ENCODE assay signal across 15 cellular contexts in genomic region chr10:26043469-26043868, GRCh38.
DNase-seq lines count a peak whose midpoint lies in the region; ATAC-seq and TF ChIP-seq lines count a peak whose summit lies in the region.
"Had no signal": no experiment of that assay in that cellular context is flagged by ENCODE, and none has a peak within 500 bp of the region (broad histone marks: within the 10 kb centered on the region; RNA-seq: fewer than 3 reads in every experiment).

No MANE protein-coding gene starts in this region.

- TF ChIP-seq CTCF in coronary artery (IDR thresholded peaks at IDR 0.05) (no peak), progenitor cell of endocrine pancreas (IDR thresholded peaks at IDR 0.05; ENCODE audit: unreplicated experiment) (no peak), upper lobe of left lung (IDR thresholded peaks at IDR 0.05) (no peak), brain microvascular endothelial cell (IDR thresholded peaks at IDR 0.05; ENCODE audit: low read depth, low read length, missing control alignments) (no peak)

- in situ Hi-C loops in brain microvascular endothelial cell (cut with HindIII; ENCODE audit: low pct_ligation_motif_present, low sequenced_read_pairs), result no loop called here

- H3K4me1 Mint-ChIP-seq in progenitor cell of endocrine pancreas (ENCODE audit: low read depth), result peaks cover 8% of the 10 kb centered on the region
- H3K4me1 Mint-ChIP-seq: B cell had no signal

- H3K27ac ChIP-seq in coronary artery (peak overlapping the region; percentile 49 to 89), upper lobe of left lung (peak overlapping the region in 1 of 4 donors; percentile 17), brain microvascular endothelial cell (no peak overlapping the region)

- H3K36me3 ChIP-seq in upper lobe of left lung, result no peaks in the 10 kb centered on the region
- no peaks in the 10 kb centered on the region for H3K36me3 ChIP-seq in brain microvascular endothelial cell (replicated peaks)
- H3K36me3 ChIP-seq: HAP-1 had no signal

- peaks cover 9% of the 10 kb centered on the region for H3K36me3 Mint-ChIP-seq in progenitor cell of endocrine pancreas (ENCODE audit: insufficient read depth)

- H3K4me3 ChIP-seq in coronary artery, result no peak overlapping the region
- no peak overlapping the region for H3K4me3 ChIP-seq in upper lobe of left lung
- no peak overlapping the region for H3K4me3 ChIP-seq in brain microvascular endothelial cell (ENCODE audit: low read depth, low read length)
- H3K4me3 ChIP-seq: GM23338, HAP-1 had no signal

- no peaks in the 10 kb centered on the region for H3K27me3 ChIP-seq in upper lobe of left lung
- H3K27me3 ChIP-seq in brain microvascular endothelial cell (replicated peaks), result no peaks in the 10 kb centered on the region

- no peak overlapping the region for H3K4me3 Mint-ChIP-seq in progenitor cell of endocrine pancreas (ENCODE audit: low read depth)
- H3K4me3 Mint-ChIP-seq: B cell; CD4-positive, alpha-beta T cell; GM23338 had no signal

- H3K27ac Mint-ChIP-seq in progenitor cell of endocrine pancreas, result peak overlapping the region; percentile 42
- H3K27ac Mint-ChIP-seq: B cell; CD4-positive, alpha-beta T cell; GM23338 had no signal

- ATAC-seq in upper lobe of left lung (ENCODE audit: low FRiP score in 2 of 2) (peak; percentile 24 to 70), GM18498 (IDR thresholded peaks at IDR 0.05; ENCODE audit: unreplicated experiment) (no peak)
- ATAC-seq: GM23338 had no signal

- no peak for TF ChIP-seq EP300 in upper lobe of left lung (IDR thresholded peaks at IDR 0.05)

- TF ChIP-seq POLR2A in upper lobe of left lung (IDR thresholded peaks at IDR 0.05), result no peak

- peak; percentile 7 for DNase-seq in DMS79 treated with DMSO at 0.1 percent for 48 hours (lab: John Stamatoyannopoulos, UW)
- no peak for DNase-seq in coronary artery (ENCODE audit: low spot score)
- no peak for DNase-seq in progenitor cell of endocrine pancreas (ENCODE audit: low spot score, unreplicated experiment)
- DNase-seq in upper lobe of left lung, result no peak
- no peak for DNase-seq in activated T-cell treated with anti-CD3 and anti-CD28 coated beads for 4 hours
- no peak for DNase-seq in brain microvascular endothelial cell
- DNase-seq: C1 segment of cervical spinal cord; CD4-positive, alpha-beta T cell; DMS 273 treated with DMSO at 0.1 percent for 48 hours; EL; IMR-90 had no signal

- H3K9me3 ChIP-seq in upper lobe of left lung, result no peaks in the 10 kb centered on the region
- H3K9me3 ChIP-seq: HAP-1 had no signal

- H3K9me3 Mint-ChIP-seq in progenitor cell of endocrine pancreas (ENCODE audit: low read depth), result peaks cover 10% of the 10 kb centered on the region

- WGBS in upper lobe of left lung, 2 donors, result 43 to 72% methylated on average over 2 of the region's 2 CpGs

- no peaks in the 10 kb centered on the region for H3K27me3 Mint-ChIP-seq in progenitor cell of endocrine pancreas
- H3K27me3 Mint-ChIP-seq: B cell had no signal

- H3K4me1 ChIP-seq in upper lobe of left lung, result peaks cover 0 to 3% (median 0%) of the 10 kb centered on the region in 4 donors
- H3K4me1 ChIP-seq: HAP-1 had no signal
